ENCODE assay signal across 15 cellular contexts in the genomic region with DNA sequence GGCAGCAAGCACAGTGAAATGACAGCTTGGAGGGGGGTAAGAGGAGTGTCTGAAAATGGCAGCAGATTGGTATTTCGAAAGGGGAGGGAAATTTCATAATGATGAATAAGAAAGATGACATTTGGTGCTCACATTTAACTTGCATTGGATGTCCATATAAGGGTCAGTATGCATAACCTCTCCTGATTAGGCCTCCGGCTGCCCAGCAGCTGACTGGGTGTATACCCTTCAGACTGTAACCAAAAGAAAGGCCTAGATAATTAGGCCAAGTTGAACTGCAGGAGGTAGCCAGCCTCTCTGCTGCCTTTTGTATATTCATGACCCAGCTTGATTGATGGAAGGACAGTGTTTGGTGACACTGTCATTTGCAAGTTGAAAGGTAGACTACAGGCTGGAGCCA.
DNase-seq lines count a peak whose midpoint lies in the region; ATAC-seq lines count a peak whose summit lies in the region.
"Had no signal": no experiment of that assay in that cellular context is flagged by ENCODE, and none has a peak within 500 bp of the region (broad histone marks: within the 10 kb centered on the region; RNA-seq: fewer than 3 reads in every experiment).

No MANE protein-coding gene starts in this region.

- no peaks in the 10 kb centered on the region for H3K9me3 Mint-ChIP-seq in activated CD4-positive, alpha-beta T cell treated with anti-CD3 and anti-CD28 coated beads, Interleukin-2, amount 10 ng/mL, durations not matched to agents 7 days and 5 days
- H3K9me3 Mint-ChIP-seq: stimulated activated naive B cell treated with anti-CD40 and anti-IgM and Interleukin-4, amounts not matched to agents 10 μg/mL and 1 μg/mL and 100 μg/mL, for 72 hours had no signal

- POLR2A ChIA-PET in activated CD4-positive, alpha-beta T cell treated with anti-CD3 and anti-CD28 coated beads, Interleukin-2, amount 10 ng/mL, durations not matched to agents 7 days and 5 days (lab: Charles Lee), result no interaction called here

- no peaks in the 10 kb centered on the region for H3K27me3 Mint-ChIP-seq in activated CD4-positive, alpha-beta T cell treated with anti-CD3 and anti-CD28 coated beads, Interleukin-2, amount 10 ng/mL, durations not matched to agents 7 days and 5 days
- H3K27me3 Mint-ChIP-seq: stimulated activated naive B cell treated with anti-CD40 and anti-IgM and Interleukin-4, amounts not matched to agents 10 μg/mL and 1 μg/mL and 100 μg/mL, for 72 hours had no signal

- H3K27ac Mint-ChIP-seq in activated CD4-positive, alpha-beta T cell treated with anti-CD3 and anti-CD28 coated beads, Interleukin-2, amount 10 ng/mL, durations not matched to agents 7 days and 5 days, result no peak overlapping the region
- H3K27ac Mint-ChIP-seq: stimulated activated naive B cell treated with anti-CD40 and anti-IgM and Interleukin-4, amounts not matched to agents 10 μg/mL and 1 μg/mL and 100 μg/mL, for 72 hours had no signal

- ATAC-seq in GM18867 (IDR thresholded peaks at IDR 0.05; ENCODE audit: unreplicated experiment) (no peak), HG02759 (IDR thresholded peaks at IDR 0.05; ENCODE audit: unreplicated experiment) (no peak), GM18502 (IDR thresholded peaks at IDR 0.05; ENCODE audit: poor library complexity, unreplicated experiment) (no peak)
- ATAC-seq: K562; stimulated activated naive B cell treated with anti-CD40 and anti-IgM and Interleukin-4, amounts not matched to agents 10 μg/mL and 1 μg/mL and 100 μg/mL, for 72 hours had no signal

- no peaks in the 10 kb centered on the region for H3K4me1 Mint-ChIP-seq in activated CD4-positive, alpha-beta T cell treated with anti-CD3 and anti-CD28 coated beads, Interleukin-2, amount 10 ng/mL, durations not matched to agents 7 days and 5 days

- no peaks in the 10 kb centered on the region for H3K36me3 Mint-ChIP-seq in activated CD4-positive, alpha-beta T cell treated with anti-CD3 and anti-CD28 coated beads, Interleukin-2, amount 10 ng/mL, durations not matched to agents 7 days and 5 days (ENCODE audit: low read depth)

- H3K4me3 Mint-ChIP-seq in activated CD4-positive, alpha-beta T cell treated with anti-CD3 and anti-CD28 coated beads, Interleukin-2, amount 10 ng/mL, durations not matched to agents 7 days and 5 days, result no peak overlapping the region
- H3K4me3 Mint-ChIP-seq: stimulated activated naive B cell treated with anti-CD40 and anti-IgM and Interleukin-4, amounts not matched to agents 10 μg/mL and 1 μg/mL and 100 μg/mL, for 72 hours had no signal

- peak; percentile 78 for DNase-seq in COR-L47 (lab: John Stamatoyannopoulos, UW)
- DNase-seq in HS-5 (ENCODE audit: low read depth), result peak; percentile 69
- peak; percentile 61 for DNase-seq in NOMO-1 treated with DMSO at 0.1 percent for 48 hours (lab: John Stamatoyannopoulos, UW; ENCODE audit: unreplicated experiment)
- peak; percentile 92 for DNase-seq in fibroblast of peridontal ligament (ENCODE audit: extremely low read depth)
- no peak for DNase-seq in activated CD4-positive, alpha-beta T cell treated with anti-CD3 and anti-CD28 coated beads, Interleukin-2, amount 10 ng/mL, durations not matched to agents 7 days and 5 days
- DNase-seq: activated CD4-positive, alpha-beta T cell treated with anti-CD3 and anti-CD28 coated beads, Interleukin-2, amount 50 U/mL, for 4 hours; activated gamma-delta T cell; GDM1; posterior cingulate gyrus; stimulated activated CD4-positive, alpha-beta T cell treated with anti-CD3 and anti-CD28 coated beads, Interleukin-1b, Interleukin-23, amount 100 ng/mL, for 48 hours; stimulated activated naive B cell treated with anti-CD40 and anti-IgM and Interleukin-4, amounts not matched to agents 10 μg/mL and 1 μg/mL and 100 μg/mL, for 72 hours had no signal

- CTCF ChIA-PET in activated CD4-positive, alpha-beta T cell treated with anti-CD3 and anti-CD28 coated beads, Interleukin-2, amount 10 ng/mL, durations not matched to agents 7 days and 5 days (lab: Charles Lee), result no interaction called here
